Comparison of ENCODE assay signal across 30 cellular contexts in genomic region chr10:123606955-123607354, GRCh38. TPM values are rescaled to one million over a fixed set of nuclear protein-coding genes. Genes with fewer than 3 reads are reported as not detected.
"Had no signal": no experiment of that assay in that cellular context is flagged by ENCODE, and none has a peak within 500 bp of the region (broad histone marks: within the 10 kb centered on the region; RNA-seq: fewer than 3 reads in every experiment).

No MANE protein-coding gene starts in this region.

- H3K4me3 ChIP-seq: left lung, ovary, psoas muscle, sigmoid colon, testis, tibial artery had no signal

- H3K4me1 ChIP-seq: left lung, psoas muscle, sigmoid colon, testis, tibial artery had no signal

- H3K4me3 Mint-ChIP-seq: dendritic cell treated with granulocyte-macrophage colony-stimulating factor and Interleukin-4, amounts not matched to agents 40 ng/mL and 50 ng/mL, for 4 days; naive thymus-derived CD4-positive, alpha-beta T cell; nephron progenitor cell; stimulated activated memory B cell treated with anti-CD40 and anti-IgM and Interleukin-4, amounts not matched to agents 10 μg/mL and 1 μg/mL and 100 μg/mL, for 72 hours; type B pancreatic cell had no signal

- H3K4me1 Mint-ChIP-seq: naive thymus-derived CD4-positive, alpha-beta T cell; nephron progenitor cell; stimulated activated memory B cell treated with anti-CD40 and anti-IgM and Interleukin-4, amounts not matched to agents 10 μg/mL and 1 μg/mL and 100 μg/mL, for 72 hours had no signal

- H3K36me3 ChIP-seq: left lung, ovary, sigmoid colon, tibial artery had no signal

- H3K27me3 ChIP-seq: ovary, sigmoid colon, testis had no signal

- H3K9me3 ChIP-seq: left lung, ovary, psoas muscle, sigmoid colon, testis had no signal

- ATAC-seq: left cardiac atrium; left lung; naive thymus-derived CD4-positive, alpha-beta T cell; psoas muscle; right cardiac atrium; stimulated activated memory B cell treated with anti-CD40 and anti-IgM and Interleukin-4, amounts not matched to agents 10 μg/mL and 1 μg/mL and 100 μg/mL, for 72 hours; stimulated activated naive CD8-positive, alpha-beta T cell treated with anti-CD3 and anti-CD28 coated beads, Interleukin-15, Interleukin-2, amounts not matched to agents 100 U/mL and 50 U/mL, for 24 hours had no signal

- H3K27ac Mint-ChIP-seq: dendritic cell treated with granulocyte-macrophage colony-stimulating factor and Interleukin-4, amounts not matched to agents 40 ng/mL and 50 ng/mL, for 4 days; naive thymus-derived CD4-positive, alpha-beta T cell; nephron progenitor cell; stimulated activated memory B cell treated with anti-CD40 and anti-IgM and Interleukin-4, amounts not matched to agents 10 μg/mL and 1 μg/mL and 100 μg/mL, for 72 hours; type B pancreatic cell had no signal

- DNase-seq: effector memory CD4-positive, alpha-beta T cell; erythroblast; hypothalamus; left cardiac atrium; left lung; mesenchymal stem cell; midbrain; naive thymus-derived CD4-positive, alpha-beta T cell; nephron progenitor cell; occipital lobe; ovary; posterior cingulate gyrus; psoas muscle; right cardiac atrium; sigmoid colon; stimulated activated CD4-positive, alpha-beta T cell treated with anti-CD3 and anti-CD28 coated beads, Interleukin-2, amount 100 ng/mL, for 24 hours; stimulated activated CD4-positive, alpha-beta T cell treated with anti-CD3 and anti-CD28 coated beads, Interleukin-4, amount 100 ng/mL, for 24 hours; stimulated activated naive CD8-positive, alpha-beta T cell treated with anti-CD3 and anti-CD28 coated beads, Interleukin-15, Interleukin-2, amounts not matched to agents 100 U/mL and 50 U/mL, for 24 hours; substantia nigra; testis; tibial artery had no signal

- H3K27ac ChIP-seq: left lung, ovary, psoas muscle, sigmoid colon, testis, tibial artery had no signal

- H3K36me3 Mint-ChIP-seq: stimulated activated memory B cell treated with anti-CD40 and anti-IgM and Interleukin-4, amounts not matched to agents 10 μg/mL and 1 μg/mL and 100 μg/mL, for 72 hours; type B pancreatic cell had no signal

- H3K9me3 Mint-ChIP-seq: dendritic cell treated with granulocyte-macrophage colony-stimulating factor and Interleukin-4, amounts not matched to agents 40 ng/mL and 50 ng/mL, for 4 days; nephron progenitor cell; type B pancreatic cell had no signal

RNA-seq across cellular contexts. Expression of gene GPR26, which starts 59.2 kb away (rescaled TPM):
- total RNA-seq: fibroblast of villous mesenchyme; left cardiac atrium; left lung; lower leg skin; lung microvascular endothelial cell; mucosa of gallbladder; naive thymus-derived CD4-positive, alpha-beta T cell; ovary; psoas muscle; renal cortical epithelial cell; right cardiac atrium; sigmoid colon; skeletal muscle tissue had no signal
- polyA plus RNA-seq: naive thymus-derived CD4-positive, alpha-beta T cell; ovary; right cardiac atrium; sigmoid colon had no signal
